ENCODE assay signal across 19 cellular contexts in the genomic region with DNA sequence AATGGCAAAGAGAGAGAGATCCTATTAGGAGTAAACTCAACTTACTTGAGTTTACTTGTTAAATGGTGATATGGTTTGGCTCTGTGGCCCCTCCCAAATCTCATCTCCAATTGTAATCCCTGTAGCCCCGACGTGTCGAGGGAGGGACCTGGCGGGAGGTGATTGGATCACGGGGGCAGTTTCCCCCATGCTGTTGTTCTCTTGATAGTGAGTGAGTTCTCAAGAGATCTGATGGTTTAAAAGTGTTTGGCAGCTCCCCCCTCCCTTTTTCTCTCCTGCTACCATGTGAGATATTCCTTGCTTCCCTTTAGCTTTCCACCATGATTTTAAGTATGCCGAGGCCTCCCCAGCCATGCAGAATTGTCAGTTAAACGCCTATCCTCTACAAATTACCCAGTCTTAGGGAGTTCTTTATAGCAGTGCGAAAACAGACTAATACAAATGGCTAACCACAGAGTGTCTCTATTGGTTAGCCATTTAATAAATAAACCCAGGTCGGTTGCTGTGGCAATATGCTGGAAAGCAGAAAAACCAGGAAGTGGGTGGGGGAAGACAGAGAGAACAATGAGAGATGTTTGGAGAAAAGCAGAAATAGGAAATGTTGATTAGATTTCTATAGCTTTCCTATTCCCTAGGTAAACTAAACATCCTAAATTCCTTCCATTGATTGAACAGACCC. TPM values are rescaled to one million over a fixed set of nuclear protein-coding genes. Genes with fewer than 3 reads are reported as not detected.
DNase-seq lines count a peak whose midpoint lies in the region; ATAC-seq and TF ChIP-seq lines count a peak whose summit lies in the region.
"Had no signal": no experiment of that assay in that cellular context is flagged by ENCODE, and none has a peak within 500 bp of the region (broad histone marks: within the 10 kb centered on the region; RNA-seq: fewer than 3 reads in every experiment).

No MANE protein-coding gene starts in this region.

- no peak overlapping the region for H2BK5ac ChIP-seq in neuronal stem cell (ENCODE audit: low read length)

- no peak overlapping the region for H2BK12ac ChIP-seq in neuronal stem cell (ENCODE audit: low read length)

- no peak overlapping the region for H3K9ac ChIP-seq in neuronal stem cell (ENCODE audit: low read depth, low read length, poor library complexity)

- peak; percentile 74 for DNase-seq in DMS53 (lab: John Stamatoyannopoulos, UW)
- DNase-seq in DMS53 treated with DMSO at 0.1 percent for 48 hours (lab: John Stamatoyannopoulos, UW; ENCODE audit: unreplicated experiment) = no peak
- peak; percentile 92 for DNase-seq in NCI-H748 (lab: John Stamatoyannopoulos, UW; ENCODE audit: unreplicated experiment)
- DNase-seq in dermis microvascular lymphatic vessel endothelial cell (ENCODE audit: low read depth in 2 of 2) = peak; percentile 83 to 85
- DNase-seq in neuronal stem cell (ENCODE audit: low spot score) = no peak
- DNase-seq in brain microvascular endothelial cell = no peak
- DNase-seq in GM13977 (ENCODE audit: low spot score) = no peak
- DNase-seq: 8988T; activated CD4-positive, CD25-positive, alpha-beta regulatory T cell treated with anti-CD3 and anti-CD28 coated beads, Interleukin-2, amount 50 U/mL, for 72 hours; activated CD8-positive, alpha-beta memory T cell treated with anti-CD3 and anti-CD28 coated beads, Interleukin-2, amount 10 ng/mL, durations not matched to agents 7 days and 5 days; activated gamma-delta T cell; amygdala; cerebellar nuclear complex; mammary epithelial cell; NCI-H2107; NCI-H69; stimulated activated CD4-positive, alpha-beta T cell treated with anti-CD3 and anti-CD28 coated beads, Interleukin-15, amount 100 ng/mL, for 24 hours had no signal

- H2BK120ac ChIP-seq in neuronal stem cell (ENCODE audit: low read depth, low read length) = no peak overlapping the region

- TF ChIP-seq CTCF in brain microvascular endothelial cell (IDR thresholded peaks at IDR 0.05; ENCODE audit: low read depth, low read length, missing control alignments) = no peak
- no peak for TF ChIP-seq CTCF in GM13977 (IDR thresholded peaks at IDR 0.05; ENCODE audit: extremely low read depth, insufficient read depth, missing control alignments)

- no peak overlapping the region for H3K18ac ChIP-seq in neuronal stem cell (ENCODE audit: low read length)

- no peak overlapping the region for H3K23ac ChIP-seq in neuronal stem cell (ENCODE audit: low read depth, low read length, poor library complexity)

- H3K27ac ChIP-seq in neuronal stem cell (replicated peaks; ENCODE audit: low read length) (no peak overlapping the region), brain microvascular endothelial cell (no peak overlapping the region)
- H3K27ac ChIP-seq: C4-2B had no signal

- H3K27me3 ChIP-seq in neuronal stem cell (ENCODE audit: control insufficient read depth in 3 of 3, insufficient read depth in 3 of 3, low read depth in 1 of 3, low read length in 3 of 3) = no peaks in the 10 kb centered on the region
- H3K27me3 ChIP-seq in brain microvascular endothelial cell (replicated peaks) = no peaks in the 10 kb centered on the region

- H4K91ac ChIP-seq in neuronal stem cell (ENCODE audit: low read depth, low read length, poor library complexity) = no peak overlapping the region

- H3K14ac ChIP-seq in neuronal stem cell (ENCODE audit: low read length) = no peak overlapping the region

- in situ Hi-C loops in brain microvascular endothelial cell (cut with HindIII; ENCODE audit: low pct_ligation_motif_present, low sequenced_read_pairs) (no loop called here), GM13977 (cut with MboI; ENCODE audit: low pct_unique_long_range_greater_than_20kb, low sequenced_read_pairs, unreplicated experiment) (no loop called here)

- WGBS in neuronal stem cell (ENCODE audit: extremely low coverage in 2 of 2, insufficient read length in 2 of 2, insufficient replicate concordance in 1 of 2), 2 donors = no CpG with 5 or more reads among the region's 9 CpGs

- H3K4ac ChIP-seq in neuronal stem cell (ENCODE audit: low read length) = no peak overlapping the region

- H4K8ac ChIP-seq in neuronal stem cell (ENCODE audit: low read depth, low read length) = no peak overlapping the region

- no peaks in the 10 kb centered on the region for H3K9me3 ChIP-seq in neuronal stem cell (replicated peaks in 1 of 2; ENCODE audit: control insufficient read depth in 2 of 2, insufficient read depth in 1 of 2, low read depth in 1 of 2, low read length in 2 of 2)

- H3K4me3 ChIP-seq in neuronal stem cell (ENCODE audit: low read length in 2 of 2) = no peak overlapping the region
- H3K4me3 ChIP-seq in brain microvascular endothelial cell (ENCODE audit: low read depth, low read length) = no peak overlapping the region

- H2BK15ac ChIP-seq in neuronal stem cell (ENCODE audit: low read length) = no peak overlapping the region

- H2AFZ ChIP-seq in neuronal stem cell (ENCODE audit: low read length) = peak overlapping the region; percentile 79

- H2AK5ac ChIP-seq in neuronal stem cell (ENCODE audit: low read depth, low read length) = no peak overlapping the region

- no peak overlapping the region for H3K4me2 ChIP-seq in neuronal stem cell (ENCODE audit: insufficient read depth, low read length, poor library complexity, severe bottlenecking)

- H3K4me1 ChIP-seq in neuronal stem cell (ENCODE audit: control insufficient read depth in 2 of 2, insufficient read depth in 1 of 2, low read depth in 1 of 2, low read length in 2 of 2) = peaks cover 4 to 6% of the 10 kb centered on the region in 2 donors

- no peak for ATAC-seq in HG03354 (IDR thresholded peaks at IDR 0.05; ENCODE audit: poor library complexity, severe bottlenecking, unreplicated experiment)
- ATAC-seq: activated CD8-positive, alpha-beta memory T cell treated with anti-CD3 and anti-CD28 coated beads, Interleukin-2, amount 10 ng/mL, durations not matched to agents 7 days and 5 days had no signal

- H3K36me3 ChIP-seq in neuronal stem cell (replicated peaks in 1 of 2; ENCODE audit: control insufficient read depth in 2 of 2, insufficient read depth in 2 of 2, low read length in 2 of 2) (peaks cover 0 to 5% of the 10 kb centered on the region in 2 donors), brain microvascular endothelial cell (replicated peaks) (no peaks in the 10 kb centered on the region)

- peaks cover 5% of the 10 kb centered on the region for H3K79me1 ChIP-seq in neuronal stem cell (ENCODE audit: low read depth, low read length)

RNA-seq across cellular contexts. Expression of a gene that starts 3.0 kb away (rescaled TPM):
- total RNA-seq in dermis microvascular lymphatic vessel endothelial cell = 5.3 and 5.7 TPM in 2 replicates
- polyA plus RNA-seq in neuronal stem cell (2013, experiment 1 of 2) = 60.7 TPM
- polyA plus RNA-seq in neuronal stem cell (2013, experiment 2 of 2) = 60.6 TPM

Comparison
In these comparisons a context has a peak if more than half of its experiments do, and no peak if none do; other contexts are left out.
1. DNase-seq: peak in DMS53 (single experiment), NCI-H748 (single experiment) and dermis microvascular lymphatic vessel endothelial cell (2 of 2); none in DMS53 treated with DMSO at 0.1 percent for 48 hours (single experiment), neuronal stem cell (single experiment), brain microvascular endothelial cell (single experiment) and GM13977 (single experiment).